Comparison of ENCODE assay signal across 18 cellular contexts in the genomic region with DNA sequence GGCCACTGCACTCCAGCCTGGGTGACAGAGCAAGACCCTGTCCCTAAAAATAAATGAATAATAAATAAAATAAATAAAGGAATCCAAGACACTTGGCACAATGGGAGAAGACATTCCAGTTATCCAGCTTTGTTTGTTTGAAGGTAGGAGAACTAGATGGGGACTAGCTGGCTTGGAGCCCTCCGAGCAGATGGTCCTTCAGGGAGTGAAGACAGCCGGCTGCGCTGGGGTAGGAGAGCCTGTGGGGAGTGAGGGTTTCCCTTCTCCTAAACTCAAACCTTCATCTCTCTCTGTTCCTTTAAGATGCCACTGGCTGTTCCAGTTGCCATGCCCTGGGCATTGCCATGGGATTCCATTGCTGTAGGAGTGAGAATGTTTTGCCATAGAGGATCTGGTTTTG.
"Had no signal": no experiment of that assay in that cellular context is flagged by ENCODE, and none has a peak within 500 bp of the region (broad histone marks: within the 10 kb centered on the region; RNA-seq: fewer than 3 reads in every experiment).

No MANE protein-coding gene starts in this region.

- H3K27ac ChIP-seq: epithelial cell of prostate, esophagus muscularis mucosa, gastrocnemius medialis, heart right ventricle, ovary, stomach had no signal

- H3K9me3 ChIP-seq: esophagus muscularis mucosa, gastrocnemius medialis, heart right ventricle, ovary, stomach had no signal

- H3K36me3 ChIP-seq: gastrocnemius medialis, ovary, stomach had no signal

- ATAC-seq: gastrocnemius medialis; heart right ventricle; naive thymus-derived CD4-positive, alpha-beta T cell; right cardiac atrium had no signal

- H3K4me3 ChIP-seq: dorsolateral prefrontal cortex, esophagus muscularis mucosa, gastrocnemius medialis, heart right ventricle, ovary, stomach had no signal

- H3K27me3 ChIP-seq: dorsolateral prefrontal cortex, esophagus muscularis mucosa, gastrocnemius medialis, heart right ventricle, ovary, stomach had no signal

- DNase-seq: cortex of kidney; effector memory CD4-positive, alpha-beta T cell; gastrocnemius medialis; heart right ventricle; hypothalamus; kidney glomerular epithelial cell; naive thymus-derived CD4-positive, alpha-beta T cell; nucleus accumbens; ovary; right cardiac atrium; small intestine; stimulated activated CD4-positive, alpha-beta T cell treated with anti-CD3 and anti-CD28 coated beads, Interleukin-12 subunit alpha, Interleukin-12 subunit beta, amount 100 ng/mL, for 4 hours; stimulated activated naive CD4-positive, alpha-beta T cell; stomach; trophoblast cell had no signal
